Comparison of ENCODE assay signal across 9 cellular contexts in genomic region chr7:155653773-155654172, GRCh38. TPM values are rescaled to one million over a fixed set of nuclear protein-coding genes. Genes with fewer than 3 reads are reported as not detected.
DNase-seq lines count a peak whose midpoint lies in the region; ATAC-seq and TF ChIP-seq lines count a peak whose summit lies in the region.
"Had no signal": no experiment of that assay in that cellular context is flagged by ENCODE, and none has a peak within 500 bp of the region (broad histone marks: within the 10 kb centered on the region; RNA-seq: fewer than 3 reads in every experiment).

No MANE protein-coding gene starts in this region.

- H3K4me1 ChIP-seq in left ventricle myocardium inferior: peaks cover 60% of the 10 kb centered on the region
- H3K4me1 ChIP-seq in upper lobe of left lung: peaks cover 27 to 57% (median 38%) of the 10 kb centered on the region in 4 donors

- no peaks in the 10 kb centered on the region for H3K27me3 Mint-ChIP-seq in activated naive CD8-positive, alpha-beta T cell treated with anti-CD3 and anti-CD28 coated beads, Interleukin-2, amount 50 U/mL, for 24 hours
- H3K27me3 Mint-ChIP-seq: B cell had no signal

- H3K27ac Mint-ChIP-seq in activated naive CD8-positive, alpha-beta T cell treated with anti-CD3 and anti-CD28 coated beads, Interleukin-2, amount 50 U/mL, for 24 hours: peak overlapping the region; percentile 13

- peak; percentile 41 for ATAC-seq in Right ventricle myocardium inferior
- no peak for ATAC-seq in activated naive CD8-positive, alpha-beta T cell treated with anti-CD3 and anti-CD28 coated beads, Interleukin-2, amount 50 U/mL, for 24 hours
- ATAC-seq in left ventricle myocardium superior: peak; percentile 48
- ATAC-seq in upper lobe of left lung (ENCODE audit: low FRiP score in 2 of 2): peak; percentile 73 to 88
- no peak for ATAC-seq in activated CD4-positive, CD25-positive, alpha-beta regulatory T cell treated with anti-CD3 and anti-CD28 coated beads, Interleukin-2, amount 50 U/mL, for 24 hours
- no peak for ATAC-seq in GM19351 (IDR thresholded peaks at IDR 0.05; ENCODE audit: unreplicated experiment)
- no peak for ATAC-seq in HG03442 (IDR thresholded peaks at IDR 0.05; ENCODE audit: unreplicated experiment)

- no peak for TF ChIP-seq EP300 in upper lobe of left lung (IDR thresholded peaks at IDR 0.05)

- TF ChIP-seq CTCF in left ventricle myocardium inferior (IDR thresholded peaks at IDR 0.05; ENCODE audit: borderline replicate concordance) (no peak), upper lobe of left lung (IDR thresholded peaks at IDR 0.05) (no peak)

- no peak overlapping the region for H3K4me3 Mint-ChIP-seq in activated naive CD8-positive, alpha-beta T cell treated with anti-CD3 and anti-CD28 coated beads, Interleukin-2, amount 50 U/mL, for 24 hours
- H3K4me3 Mint-ChIP-seq: B cell had no signal

- H3K9me3 Mint-ChIP-seq in activated naive CD8-positive, alpha-beta T cell treated with anti-CD3 and anti-CD28 coated beads, Interleukin-2, amount 50 U/mL, for 24 hours: peaks cover 5% of the 10 kb centered on the region

- peaks cover 85% of the 10 kb centered on the region for H3K4me1 Mint-ChIP-seq in activated naive CD8-positive, alpha-beta T cell treated with anti-CD3 and anti-CD28 coated beads, Interleukin-2, amount 50 U/mL, for 24 hours

- 47 to 50% methylated on average over 2 of the region's 2 CpGs for WGBS in upper lobe of left lung, 2 donors

- no peak for DNase-seq in Right ventricle myocardium inferior (ENCODE audit: missing footprints)
- DNase-seq in left ventricle myocardium inferior: no peak
- DNase-seq in activated naive CD8-positive, alpha-beta T cell treated with anti-CD3 and anti-CD28 coated beads, Interleukin-2, amount 50 U/mL, for 24 hours: no peak
- no peak for DNase-seq in left ventricle myocardium superior
- DNase-seq in upper lobe of left lung: peak in 1 of 2 donors; percentile 88

- intact Hi-C loops in Right ventricle myocardium inferior (cut with DNase I): loop anchor here (10.0 kb wide), 1 partner anchor 81 kb away; no protein-coding TSS in a partner anchor
- intact Hi-C loops in left ventricle myocardium inferior (cut with micrococcal nuclease): no loop called here
- intact Hi-C loops in left ventricle myocardium superior (cut with micrococcal nuclease): no loop called here

- H3K36me3 Mint-ChIP-seq in activated naive CD8-positive, alpha-beta T cell treated with anti-CD3 and anti-CD28 coated beads, Interleukin-2, amount 50 U/mL, for 24 hours (ENCODE audit: low read depth): peaks cover 25% of the 10 kb centered on the region

- H3K4me3 ChIP-seq in left ventricle myocardium inferior (no peak overlapping the region), upper lobe of left lung (no peak overlapping the region)

- H3K9me3 ChIP-seq in left ventricle myocardium inferior (replicated peaks): peaks cover 11% of the 10 kb centered on the region
- H3K9me3 ChIP-seq in upper lobe of left lung: peaks cover 5 to 10% (median 6%) of the 10 kb centered on the region in 4 donors

- H3K27me3 ChIP-seq in left ventricle myocardium inferior (ENCODE audit: low read depth): no peaks in the 10 kb centered on the region
- H3K27me3 ChIP-seq in upper lobe of left lung: no peaks in the 10 kb centered on the region

- no peak overlapping the region for H3K27ac ChIP-seq in left ventricle myocardium inferior (replicated peaks)
- H3K27ac ChIP-seq in upper lobe of left lung: peak overlapping the region; percentile 12 to 40 (median 20)

- H3K36me3 ChIP-seq in left ventricle myocardium inferior (peaks cover 7% of the 10 kb centered on the region), upper lobe of left lung (peaks cover 0 to 1% (median 0%) of the 10 kb centered on the region in 4 donors)

- no peak for TF ChIP-seq POLR2A in upper lobe of left lung (IDR thresholded peaks at IDR 0.05)

RNA-seq across cellular contexts. Expression of gene RBM33, which starts 9.3 kb away (rescaled TPM):
- total RNA-seq in Right ventricle myocardium inferior (36.1 TPM), left ventricle myocardium inferior (30.8 TPM), left ventricle myocardium superior (37.8 TPM), upper lobe of left lung (100 to 1,000 TPM in 1 of 6 donors, 10 to 100 TPM in 5; 40.6 to 179 (median 76.4) TPM)

Comparison
In these comparisons a context has a peak if more than half of its experiments do, and no peak if none do; other contexts are left out.
1. ATAC-seq: peak in Right ventricle myocardium inferior (single experiment), left ventricle myocardium superior (single experiment) and upper lobe of left lung (2 of 2); none in activated naive CD8-positive, alpha-beta T cell treated with anti-CD3 and anti-CD28 coated beads, Interleukin-2, amount 50 U/mL, for 24 hours (single experiment), activated CD4-positive, CD25-positive, alpha-beta regulatory T cell treated with anti-CD3 and anti-CD28 coated beads, Interleukin-2, amount 50 U/mL, for 24 hours (0 of 2), GM19351 (single experiment) and HG03442 (single experiment).